In the genomic region with DNA sequence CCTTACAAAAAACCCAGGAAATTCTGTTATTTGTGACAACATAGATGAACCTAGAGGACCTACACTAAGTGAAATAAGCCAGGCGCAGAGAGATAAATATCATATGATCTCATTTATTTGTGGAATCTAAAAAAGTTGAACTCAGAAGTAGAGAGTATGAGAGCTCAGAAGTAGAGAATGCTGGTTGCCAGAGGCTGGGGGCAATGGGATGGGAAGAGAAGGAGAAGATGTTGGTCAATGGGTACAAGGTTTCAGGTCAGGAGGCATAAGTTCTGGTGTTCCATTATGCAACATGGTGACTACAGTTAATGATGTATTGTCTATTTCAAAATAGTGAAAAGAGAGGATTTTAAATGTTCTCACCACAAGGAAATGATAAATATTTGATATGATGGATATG, we compare ENCODE assay signal across 22 cellular contexts.
"Had no signal": no experiment of that assay in that cellular context is flagged by ENCODE, and none has a peak within 500 bp of the region (broad histone marks: within the 10 kb centered on the region; RNA-seq: fewer than 3 reads in every experiment).

No MANE protein-coding gene starts in this region.

- ATAC-seq: effector memory CD8-positive, alpha-beta T cell; esophagus mucosa; foreskin keratinocyte; gastrocnemius medialis; heart left ventricle; heart right ventricle had no signal

- H3K36me3 ChIP-seq: colonic mucosa, esophagus squamous epithelium, gastrocnemius medialis, heart left ventricle, heart right ventricle had no signal

- H3K27ac ChIP-seq: colonic mucosa, coronary artery, dorsolateral prefrontal cortex, epithelial cell of prostate, esophagus squamous epithelium, foreskin keratinocyte, gastrocnemius medialis, heart left ventricle, heart right ventricle had no signal

- DNase-seq: colonic mucosa; cortex of kidney; dermis blood vessel endothelial cell; dorsolateral prefrontal cortex; effector CD4-positive, alpha-beta T cell; effector CD8-positive, alpha-beta T cell; effector memory CD4-positive, alpha-beta T cell; effector memory CD8-positive, alpha-beta T cell; endodermal cell; erythroblast; esophagus squamous epithelium; foreskin fibroblast; foreskin keratinocyte; foreskin melanocyte; gastrocnemius medialis; glutamatergic neuron; head of caudate nucleus; heart left ventricle; heart right ventricle had no signal

- H3K4me3 ChIP-seq: colonic mucosa, coronary artery, dorsolateral prefrontal cortex, esophagus squamous epithelium, gastrocnemius medialis, heart left ventricle, heart right ventricle had no signal

- H3K27me3 ChIP-seq: colonic mucosa had no signal

- H3K4me1 ChIP-seq: colonic mucosa, foreskin keratinocyte, gastrocnemius medialis, heart left ventricle, heart right ventricle had no signal

- H3K9me3 ChIP-seq: colonic mucosa, esophagus squamous epithelium, gastrocnemius medialis, heart left ventricle, heart right ventricle had no signal
